In the genomic region with DNA sequence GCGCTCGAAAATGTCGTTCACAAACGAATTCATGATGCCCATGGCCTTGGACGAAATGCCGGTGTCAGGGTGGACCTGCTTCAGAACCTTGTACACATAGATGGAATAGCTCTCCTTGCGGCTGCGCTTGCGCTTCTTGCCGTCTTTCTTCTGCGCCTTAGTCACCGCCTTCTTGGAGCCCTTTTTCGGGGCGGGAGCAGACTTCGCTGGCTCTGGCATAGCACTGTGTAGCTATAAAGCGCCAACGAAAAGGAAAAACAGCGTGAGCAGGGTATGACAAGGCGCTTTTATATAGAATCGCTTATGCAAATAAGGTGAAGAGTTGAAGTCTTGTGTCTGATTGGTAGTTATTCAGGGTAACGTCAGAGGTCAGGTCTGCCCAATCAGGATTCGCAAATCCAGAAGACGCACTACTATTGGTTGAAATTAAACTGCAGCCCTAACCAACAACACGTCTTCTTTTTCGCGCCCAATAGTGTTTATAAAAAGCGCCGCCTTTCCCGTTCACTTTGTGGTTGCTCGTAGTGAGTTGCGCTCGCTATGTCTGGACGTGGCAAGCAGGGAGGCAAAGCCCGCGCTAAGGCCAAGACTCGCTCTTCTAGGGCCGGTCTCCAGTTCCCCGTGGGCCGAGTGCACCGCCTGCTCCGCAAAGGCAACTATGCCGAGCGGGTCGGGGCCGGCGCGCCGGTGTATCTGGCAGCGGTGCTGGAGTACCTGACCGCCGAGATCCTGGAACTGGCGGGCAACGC, we compare ENCODE assay signal across 1 cellular context.
TF ChIP-seq lines count a peak whose summit lies in the region.

No MANE protein-coding gene starts in this region.

TF ChIP-seq in HepG2, 621 proteins besides CTCF, POLR2A, EP300 and RAD21 (continued from another document and continues in another):
- TF ChIP-seq, protein P1, sequence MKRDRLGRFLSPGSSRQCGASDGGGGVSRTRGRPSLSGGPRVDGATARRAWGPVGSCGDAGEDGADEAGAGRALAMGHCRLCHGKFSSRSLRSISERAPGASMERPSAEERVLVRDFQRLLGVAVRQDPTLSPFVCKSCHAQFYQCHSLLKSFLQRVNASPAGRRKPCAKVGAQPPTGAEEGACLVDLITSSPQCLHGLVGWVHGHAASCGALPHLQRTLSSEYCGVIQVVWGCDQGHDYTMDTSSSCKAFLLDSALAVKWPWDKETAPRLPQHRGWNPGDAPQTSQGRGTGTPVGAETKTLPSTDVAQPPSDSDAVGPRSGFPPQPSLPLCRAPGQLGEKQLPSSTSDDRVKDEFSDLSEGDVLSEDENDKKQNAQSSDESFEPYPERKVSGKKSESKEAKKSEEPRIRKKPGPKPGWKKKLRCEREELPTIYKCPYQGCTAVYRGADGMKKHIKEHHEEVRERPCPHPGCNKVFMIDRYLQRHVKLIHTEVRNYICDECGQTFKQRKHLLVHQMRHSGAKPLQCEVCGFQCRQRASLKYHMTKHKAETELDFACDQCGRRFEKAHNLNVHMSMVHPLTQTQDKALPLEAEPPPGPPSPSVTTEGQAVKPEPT (CRISPR knock-in tag; IDR thresholded peaks at IDR 0.05; ENCODE audit: low read depth) = no peak
- TF ChIP-seq, protein P2, sequence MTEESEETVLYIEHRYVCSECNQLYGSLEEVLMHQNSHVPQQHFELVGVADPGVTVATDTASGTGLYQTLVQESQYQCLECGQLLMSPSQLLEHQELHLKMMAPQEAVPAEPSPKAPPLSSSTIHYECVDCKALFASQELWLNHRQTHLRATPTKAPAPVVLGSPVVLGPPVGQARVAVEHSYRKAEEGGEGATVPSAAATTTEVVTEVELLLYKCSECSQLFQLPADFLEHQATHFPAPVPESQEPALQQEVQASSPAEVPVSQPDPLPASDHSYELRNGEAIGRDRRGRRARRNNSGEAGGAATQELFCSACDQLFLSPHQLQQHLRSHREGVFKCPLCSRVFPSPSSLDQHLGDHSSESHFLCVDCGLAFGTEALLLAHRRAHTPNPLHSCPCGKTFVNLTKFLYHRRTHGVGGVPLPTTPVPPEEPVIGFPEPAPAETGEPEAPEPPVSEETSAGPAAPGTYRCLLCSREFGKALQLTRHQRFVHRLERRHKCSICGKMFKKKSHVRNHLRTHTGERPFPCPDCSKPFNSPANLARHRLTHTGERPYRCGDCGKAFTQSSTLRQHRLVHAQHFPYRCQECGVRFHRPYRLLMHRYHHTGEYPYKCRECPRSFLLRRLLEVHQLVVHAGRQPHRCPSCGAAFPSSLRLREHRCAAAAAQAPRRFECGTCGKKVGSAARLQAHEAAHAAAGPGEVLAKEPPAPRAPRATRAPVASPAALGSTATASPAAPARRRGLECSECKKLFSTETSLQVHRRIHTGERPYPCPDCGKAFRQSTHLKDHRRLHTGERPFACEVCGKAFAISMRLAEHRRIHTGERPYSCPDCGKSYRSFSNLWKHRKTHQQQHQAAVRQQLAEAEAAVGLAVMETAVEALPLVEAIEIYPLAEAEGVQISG (CRISPR knock-in tag; IDR thresholded peaks at IDR 0.05) = peak; percentile 43; the same call in 1 of the 2 replicates
- peak; percentile 83; the same call in 1 of the 2 replicates for TF ChIP-seq FIP1L1 (IDR thresholded peaks at IDR 0.05; ENCODE audit: borderline replicate concordance, insufficient read depth, low read depth, low read length)
- TF ChIP-seq ZNF260 (CRISPR knock-in tag; IDR thresholded peaks at IDR 0.05; ENCODE audit: borderline replicate concordance, low read depth) = no peak
- TF ChIP-seq, protein P3, sequence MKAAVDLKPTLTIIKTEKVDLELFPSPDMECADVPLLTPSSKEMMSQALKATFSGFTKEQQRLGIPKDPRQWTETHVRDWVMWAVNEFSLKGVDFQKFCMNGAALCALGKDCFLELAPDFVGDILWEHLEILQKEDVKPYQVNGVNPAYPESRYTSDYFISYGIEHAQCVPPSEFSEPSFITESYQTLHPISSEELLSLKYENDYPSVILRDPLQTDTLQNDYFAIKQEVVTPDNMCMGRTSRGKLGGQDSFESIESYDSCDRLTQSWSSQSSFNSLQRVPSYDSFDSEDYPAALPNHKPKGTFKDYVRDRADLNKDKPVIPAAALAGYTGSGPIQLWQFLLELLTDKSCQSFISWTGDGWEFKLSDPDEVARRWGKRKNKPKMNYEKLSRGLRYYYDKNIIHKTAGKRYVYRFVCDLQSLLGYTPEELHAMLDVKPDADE (CRISPR knock-in tag; IDR thresholded peaks at IDR 0.05) = peak; percentile 57; the same call in 1 of the 2 replicates
- TF ChIP-seq KLF12 (CRISPR knock-in tag; IDR thresholded peaks at IDR 0.05; ENCODE audit: borderline replicate concordance) = 0 out of 2 replicates have a peak, but pooled peaks have one; percentile 48
- peak; percentile 44 for TF ChIP-seq BORCS8-MEF2B (CRISPR knock-in tag; IDR thresholded peaks at IDR 0.05)
- no peak for TF ChIP-seq CEBPG (CRISPR knock-in tag; IDR thresholded peaks at IDR 0.05)
- TF ChIP-seq, protein P4, sequence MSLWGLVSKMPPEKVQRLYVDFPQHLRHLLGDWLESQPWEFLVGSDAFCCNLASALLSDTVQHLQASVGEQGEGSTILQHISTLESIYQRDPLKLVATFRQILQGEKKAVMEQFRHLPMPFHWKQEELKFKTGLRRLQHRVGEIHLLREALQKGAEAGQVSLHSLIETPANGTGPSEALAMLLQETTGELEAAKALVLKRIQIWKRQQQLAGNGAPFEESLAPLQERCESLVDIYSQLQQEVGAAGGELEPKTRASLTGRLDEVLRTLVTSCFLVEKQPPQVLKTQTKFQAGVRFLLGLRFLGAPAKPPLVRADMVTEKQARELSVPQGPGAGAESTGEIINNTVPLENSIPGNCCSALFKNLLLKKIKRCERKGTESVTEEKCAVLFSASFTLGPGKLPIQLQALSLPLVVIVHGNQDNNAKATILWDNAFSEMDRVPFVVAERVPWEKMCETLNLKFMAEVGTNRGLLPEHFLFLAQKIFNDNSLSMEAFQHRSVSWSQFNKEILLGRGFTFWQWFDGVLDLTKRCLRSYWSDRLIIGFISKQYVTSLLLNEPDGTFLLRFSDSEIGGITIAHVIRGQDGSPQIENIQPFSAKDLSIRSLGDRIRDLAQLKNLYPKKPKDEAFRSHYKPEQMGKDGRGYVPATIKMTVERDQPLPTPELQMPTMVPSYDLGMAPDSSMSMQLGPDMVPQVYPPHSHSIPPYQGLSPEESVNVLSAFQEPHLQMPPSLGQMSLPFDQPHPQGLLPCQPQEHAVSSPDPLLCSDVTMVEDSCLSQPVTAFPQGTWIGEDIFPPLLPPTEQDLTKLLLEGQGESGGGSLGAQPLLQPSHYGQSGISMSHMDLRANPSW (CRISPR knock-in tag; IDR thresholded peaks at IDR 0.05; ENCODE audit: borderline replicate concordance) = no peak
- TF ChIP-seq, protein P5, sequence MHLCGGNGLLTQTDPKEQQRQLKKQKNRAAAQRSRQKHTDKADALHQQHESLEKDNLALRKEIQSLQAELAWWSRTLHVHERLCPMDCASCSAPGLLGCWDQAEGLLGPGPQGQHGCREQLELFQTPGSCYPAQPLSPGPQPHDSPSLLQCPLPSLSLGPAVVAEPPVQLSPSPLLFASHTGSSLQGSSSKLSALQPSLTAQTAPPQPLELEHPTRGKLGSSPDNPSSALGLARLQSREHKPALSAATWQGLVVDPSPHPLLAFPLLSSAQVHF (CRISPR knock-in tag; IDR thresholded peaks at IDR 0.05) = no peak
- no peak for TF ChIP-seq HDAC6 (IDR thresholded peaks at IDR 0.05; ENCODE audit: low read depth, low read length)
- peak; percentile 48; the same call in 1 of the 2 replicates for TF ChIP-seq ZBTB7B (CRISPR knock-in tag; IDR thresholded peaks at IDR 0.05)
- TF ChIP-seq, protein P6, sequence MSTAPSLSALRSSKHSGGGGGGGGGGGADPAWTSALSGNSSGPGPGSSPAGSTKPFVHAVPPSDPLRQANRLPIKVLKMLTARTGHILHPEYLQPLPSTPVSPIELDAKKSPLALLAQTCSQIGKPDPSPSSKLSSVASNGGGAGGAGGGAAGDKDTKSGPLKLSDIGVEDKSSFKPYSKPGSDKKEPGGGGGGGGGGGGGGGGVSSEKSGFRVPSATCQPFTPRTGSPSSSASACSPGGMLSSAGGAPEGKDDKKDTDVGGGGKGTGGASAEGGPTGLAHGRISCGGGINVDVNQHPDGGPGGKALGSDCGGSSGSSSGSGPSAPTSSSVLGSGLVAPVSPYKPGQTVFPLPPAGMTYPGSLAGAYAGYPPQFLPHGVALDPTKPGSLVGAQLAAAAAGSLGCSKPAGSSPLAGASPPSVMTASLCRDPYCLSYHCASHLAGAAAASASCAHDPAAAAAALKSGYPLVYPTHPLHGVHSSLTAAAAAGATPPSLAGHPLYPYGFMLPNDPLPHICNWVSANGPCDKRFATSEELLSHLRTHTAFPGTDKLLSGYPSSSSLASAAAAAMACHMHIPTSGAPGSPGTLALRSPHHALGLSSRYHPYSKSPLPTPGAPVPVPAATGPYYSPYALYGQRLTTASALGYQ (CRISPR knock-in tag; IDR thresholded peaks at IDR 0.05) = no peak; the same call in 1 of the 2 replicates
- 0 out of 2 replicates have a peak, but pooled peaks have one; percentile 8 for TF ChIP-seq BCL6 (CRISPR knock-in tag; IDR thresholded peaks at IDR 0.05)
- TF ChIP-seq BHLHE40 (IDR thresholded peaks at IDR 0.05; ENCODE audit: low read length) = no peak
- no peak for TF ChIP-seq REL (CRISPR knock-in tag; conservative IDR thresholded peaks at IDR 0.05)
- 0 out of 2 replicates have a peak, but pooled peaks have one; percentile 50 for TF ChIP-seq MTF1 (CRISPR knock-in tag; IDR thresholded peaks at IDR 0.05)
- no peak for TF ChIP-seq ZNF605 (CRISPR knock-in tag; IDR thresholded peaks at IDR 0.05)
- TF ChIP-seq SP1 (IDR thresholded peaks at IDR 0.05) = no peak
- TF ChIP-seq SP1 (CRISPR knock-in tag; IDR thresholded peaks at IDR 0.05) = no peak
- TF ChIP-seq DR1 (CRISPR knock-in tag; IDR thresholded peaks at IDR 0.05) = no peak; the same call in 1 of the 2 replicates
- TF ChIP-seq ADNP (CRISPR knock-in tag; IDR thresholded peaks at IDR 0.05) = no peak
- TF ChIP-seq, protein P7, sequence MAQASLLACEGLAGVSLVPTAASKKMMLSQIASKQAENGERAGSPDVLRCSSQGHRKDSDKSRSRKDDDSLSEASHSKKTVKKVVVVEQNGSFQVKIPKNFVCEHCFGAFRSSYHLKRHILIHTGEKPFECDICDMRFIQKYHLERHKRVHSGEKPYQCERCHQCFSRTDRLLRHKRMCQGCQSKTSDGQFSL (CRISPR knock-in tag; IDR thresholded peaks at IDR 0.05) = 0 out of 2 replicates have a peak, but pooled peaks have one; percentile 11
- TF ChIP-seq ASH2L (IDR thresholded peaks at IDR 0.05; ENCODE audit: insufficient read length, low read depth, low read length) = no peak
- no peak for TF ChIP-seq RARG (CRISPR knock-in tag; IDR thresholded peaks at IDR 0.05; ENCODE audit: low read depth)
- TF ChIP-seq HMG20B (CRISPR knock-in tag; conservative IDR thresholded peaks at IDR 0.05) = no peak
- no peak for TF ChIP-seq ZNF749 (CRISPR knock-in tag; IDR thresholded peaks at IDR 0.05; ENCODE audit: borderline replicate concordance)
- no peak for TF ChIP-seq RARA (CRISPR knock-in tag; IDR thresholded peaks at IDR 0.05)
- TF ChIP-seq ZBTB8A (CRISPR knock-in tag; IDR thresholded peaks at IDR 0.05; ENCODE audit: borderline replicate concordance, low read depth) = no peak
- TF ChIP-seq, protein P8, sequence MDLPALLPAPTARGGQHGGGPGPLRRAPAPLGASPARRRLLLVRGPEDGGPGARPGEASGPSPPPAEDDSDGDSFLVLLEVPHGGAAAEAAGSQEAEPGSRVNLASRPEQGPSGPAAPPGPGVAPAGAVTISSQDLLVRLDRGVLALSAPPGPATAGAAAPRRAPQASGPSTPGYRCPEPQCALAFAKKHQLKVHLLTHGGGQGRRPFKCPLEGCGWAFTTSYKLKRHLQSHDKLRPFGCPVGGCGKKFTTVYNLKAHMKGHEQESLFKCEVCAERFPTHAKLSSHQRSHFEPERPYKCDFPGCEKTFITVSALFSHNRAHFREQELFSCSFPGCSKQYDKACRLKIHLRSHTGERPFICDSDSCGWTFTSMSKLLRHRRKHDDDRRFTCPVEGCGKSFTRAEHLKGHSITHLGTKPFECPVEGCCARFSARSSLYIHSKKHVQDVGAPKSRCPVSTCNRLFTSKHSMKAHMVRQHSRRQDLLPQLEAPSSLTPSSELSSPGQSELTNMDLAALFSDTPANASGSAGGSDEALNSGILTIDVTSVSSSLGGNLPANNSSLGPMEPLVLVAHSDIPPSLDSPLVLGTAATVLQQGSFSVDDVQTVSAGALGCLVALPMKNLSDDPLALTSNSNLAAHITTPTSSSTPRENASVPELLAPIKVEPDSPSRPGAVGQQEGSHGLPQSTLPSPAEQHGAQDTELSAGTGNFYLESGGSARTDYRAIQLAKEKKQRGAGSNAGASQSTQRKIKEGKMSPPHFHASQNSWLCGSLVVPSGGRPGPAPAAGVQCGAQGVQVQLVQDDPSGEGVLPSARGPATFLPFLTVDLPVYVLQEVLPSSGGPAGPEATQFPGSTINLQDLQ (CRISPR knock-in tag; IDR thresholded peaks at IDR 0.05) = 0 out of 2 replicates have a peak, but pooled peaks have one; percentile 27
- TF ChIP-seq, protein P9, sequence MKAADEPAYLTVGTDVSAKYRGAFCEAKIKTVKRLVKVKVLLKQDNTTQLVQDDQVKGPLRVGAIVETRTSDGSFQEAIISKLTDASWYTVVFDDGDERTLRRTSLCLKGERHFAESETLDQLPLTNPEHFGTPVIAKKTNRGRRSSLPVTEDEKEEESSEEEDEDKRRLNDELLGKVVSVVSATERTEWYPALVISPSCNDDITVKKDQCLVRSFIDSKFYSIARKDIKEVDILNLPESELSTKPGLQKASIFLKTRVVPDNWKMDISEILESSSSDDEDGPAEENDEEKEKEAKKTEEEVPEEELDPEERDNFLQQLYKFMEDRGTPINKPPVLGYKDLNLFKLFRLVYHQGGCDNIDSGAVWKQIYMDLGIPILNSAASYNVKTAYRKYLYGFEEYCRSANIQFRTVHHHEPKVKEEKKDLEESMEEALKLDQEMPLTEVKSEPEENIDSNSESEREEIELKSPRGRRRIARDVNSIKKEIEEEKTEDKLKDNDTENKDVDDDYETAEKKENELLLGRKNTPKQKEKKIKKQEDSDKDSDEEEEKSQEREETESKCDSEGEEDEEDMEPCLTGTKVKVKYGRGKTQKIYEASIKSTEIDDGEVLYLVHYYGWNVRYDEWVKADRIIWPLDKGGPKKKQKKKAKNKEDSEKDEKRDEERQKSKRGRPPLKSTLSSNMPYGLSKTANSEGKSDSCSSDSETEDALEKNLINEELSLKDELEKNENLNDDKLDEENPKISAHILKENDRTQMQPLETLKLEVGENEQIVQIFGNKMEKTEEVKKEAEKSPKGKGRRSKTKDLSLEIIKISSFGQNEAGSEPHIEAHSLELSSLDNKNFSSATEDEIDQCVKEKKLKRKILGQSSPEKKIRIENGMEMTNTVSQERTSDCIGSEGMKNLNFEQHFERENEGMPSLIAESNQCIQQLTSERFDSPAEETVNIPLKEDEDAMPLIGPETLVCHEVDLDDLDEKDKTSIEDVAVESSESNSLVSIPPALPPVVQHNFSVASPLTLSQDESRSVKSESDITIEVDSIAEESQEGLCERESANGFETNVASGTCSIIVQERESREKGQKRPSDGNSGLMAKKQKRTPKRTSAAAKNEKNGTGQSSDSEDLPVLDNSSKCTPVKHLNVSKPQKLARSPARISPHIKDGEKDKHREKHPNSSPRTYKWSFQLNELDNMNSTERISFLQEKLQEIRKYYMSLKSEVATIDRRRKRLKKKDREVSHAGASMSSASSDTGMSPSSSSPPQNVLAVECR (CRISPR knock-in tag; IDR thresholded peaks at IDR 0.05; ENCODE audit: borderline replicate concordance) = peak; percentile 39; the same call in 1 of the 2 replicates
- TF ChIP-seq, protein P10, sequence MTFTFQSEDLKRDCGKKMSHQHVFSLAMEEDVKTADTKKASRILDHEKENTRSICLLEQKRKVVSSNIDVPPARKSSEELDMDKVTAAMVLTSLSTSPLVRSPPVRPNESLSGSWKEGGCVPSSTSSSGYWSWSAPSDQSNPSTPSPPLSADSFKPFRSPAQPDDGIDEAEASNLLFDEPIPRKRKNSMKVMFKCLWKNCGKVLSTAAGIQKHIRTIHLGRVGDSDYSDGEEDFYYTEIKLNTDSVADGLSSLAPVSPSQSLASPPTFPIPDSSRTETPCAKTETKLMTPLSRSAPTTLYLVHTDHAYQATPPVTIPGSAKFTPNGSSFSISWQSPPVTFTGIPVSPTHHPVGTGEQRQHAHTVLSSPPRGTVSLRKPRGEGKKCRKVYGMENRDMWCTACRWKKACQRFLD (CRISPR knock-in tag; IDR thresholded peaks at IDR 0.05; ENCODE audit: borderline replicate concordance) = no peak
- no peak for TF ChIP-seq DMAP1 (CRISPR knock-in tag; IDR thresholded peaks at IDR 0.05)
